In genomic region chr15:41230650-41231533, GRCh38 we compare ENCODE assay signal across 1 cellular context.
A peak's percentile ranks its signal among the peaks of the same experiment; 100 is the strongest.
TF ChIP-seq lines count a peak whose summit lies in the region.

CHP1 (plus strand) TSS chr15:41231268; CDS start chr15:41231383, 115 bp downstream.
EXD1 (minus strand) TSS chr15:41230757; CDS start chr15:41226575, 4,182 bp downstream.

TF ChIP-seq in HepG2, 621 proteins besides CTCF, POLR2A, EP300 and RAD21 (continued from another document and continues in another):
- TF ChIP-seq ATF7 (IDR thresholded peaks at IDR 0.05) (no peak), ATF7 (CRISPR knock-in tag; IDR thresholded peaks at IDR 0.05) (peak; percentile 70; the same call in 1 of the 2 replicates), ZMAT3 (CRISPR knock-in tag; conservative IDR thresholded peaks at IDR 0.05) (peak; percentile 91), SRSF1 (optimal IDR thresholded peaks at IDR 0.05; ENCODE audit: low read depth, low read length) (no peak), REPIN1 (CRISPR knock-in tag; IDR thresholded peaks at IDR 0.05; ENCODE audit: borderline replicate concordance, low read depth) (peak; percentile 93), ZNF20 (CRISPR knock-in tag; IDR thresholded peaks at IDR 0.05) (peak; percentile 77; the same call in 1 of the 2 replicates), ZNF83 (CRISPR knock-in tag; IDR thresholded peaks at IDR 0.05; ENCODE audit: borderline replicate concordance) (peak; percentile 86; the same call in 1 of the 2 replicates), TOPORS (CRISPR knock-in tag; IDR thresholded peaks at IDR 0.05) (peak; percentile 67; the same call in 1 of the 2 replicates), ATF2 (CRISPR knock-in tag; IDR thresholded peaks at IDR 0.05) (peak; percentile 11; the same call in 1 of the 2 replicates), ZNF703 (CRISPR knock-in tag; IDR thresholded peaks at IDR 0.05; ENCODE audit: borderline replicate concordance) (peak; percentile 85; the same call in 1 of the 2 replicates), ZNF572 (CRISPR knock-in tag; IDR thresholded peaks at IDR 0.05) (peak; percentile 81; the same call in 1 of the 2 replicates), PHF8 (CRISPR knock-in tag; IDR thresholded peaks at IDR 0.05) (peak; percentile 95), PAX8 (CRISPR knock-in tag; IDR thresholded peaks at IDR 0.05; ENCODE audit: borderline replicate concordance) (peak; percentile 93; the same call in 1 of the 2 replicates), PCBP1 (IDR thresholded peaks at IDR 0.05; ENCODE audit: borderline replicate concordance, low read depth, low read length) (peak; percentile 96), TRIM22 (IDR thresholded peaks at IDR 0.05) (no peak), YY1 (IDR thresholded peaks at IDR 0.05; ENCODE audit: insufficient read depth, insufficient replicate concordance, low read depth, low read length) (peak; percentile 53), ZNF543 (CRISPR knock-in tag; IDR thresholded peaks at IDR 0.05) (peak; percentile 99), RARA (CRISPR knock-in tag; IDR thresholded peaks at IDR 0.05) (peak; percentile 54), ZNF10 (CRISPR knock-in tag; IDR thresholded peaks at IDR 0.05; ENCODE audit: borderline replicate concordance, low read depth) (no peak), ZNF383 (CRISPR knock-in tag; IDR thresholded peaks at IDR 0.05; ENCODE audit: borderline replicate concordance) (no peak), HOXA5 (CRISPR knock-in tag; IDR thresholded peaks at IDR 0.05) (no peak; the same call in 1 of the 2 replicates), EHMT2 (IDR thresholded peaks at IDR 0.05; ENCODE audit: borderline replicate concordance, low read depth, low read length) (no peak), ZNF782 (CRISPR knock-in tag; IDR thresholded peaks at IDR 0.05; ENCODE audit: borderline replicate concordance) (peak; percentile 76; the same call in 1 of the 2 replicates), MLX (CRISPR knock-in tag; IDR thresholded peaks at IDR 0.05) (no peak; the same call in 1 of the 2 replicates), ZNF12 (CRISPR knock-in tag; IDR thresholded peaks at IDR 0.05) (no peak), MTA3 (CRISPR knock-in tag; IDR thresholded peaks at IDR 0.05) (no peak), NR1H2 (CRISPR knock-in tag; IDR thresholded peaks at IDR 0.05; ENCODE audit: borderline replicate concordance, low read depth) (no peak), ZNF616 (CRISPR knock-in tag; IDR thresholded peaks at IDR 0.05; ENCODE audit: low read depth) (no peak; the same call in 1 of the 2 replicates), ZNF672 (CRISPR knock-in tag; IDR thresholded peaks at IDR 0.05) (no peak), ZNF605 (CRISPR knock-in tag; IDR thresholded peaks at IDR 0.05) (peak; percentile 100), IRF2 (CRISPR knock-in tag; IDR thresholded peaks at IDR 0.05) (peak; percentile 51; the same call in 1 of the 2 replicates), THYN1 (CRISPR knock-in tag; IDR thresholded peaks at IDR 0.05; ENCODE audit: borderline replicate concordance, low read depth) (no peak), CBFB (CRISPR knock-in tag; IDR thresholded peaks at IDR 0.05) (no peak; the same call in 1 of the 2 replicates), CREBL2 (CRISPR knock-in tag; IDR thresholded peaks at IDR 0.05; ENCODE audit: borderline replicate concordance) (peak; percentile 89), DNMT1 (CRISPR knock-in tag; IDR thresholded peaks at IDR 0.05) (peak; percentile 68; the same call in 1 of the 2 replicates), ZNF260 (CRISPR knock-in tag; IDR thresholded peaks at IDR 0.05; ENCODE audit: borderline replicate concordance, low read depth) (peak; percentile 81; the same call in 1 of the 2 replicates), KIAA2018 (CRISPR knock-in tag; IDR thresholded peaks at IDR 0.05; ENCODE audit: borderline replicate concordance) (peak; percentile 85; the same call in 1 of the 2 replicates), NR3C1 (CRISPR knock-in tag; IDR thresholded peaks at IDR 0.05) (no peak), FOSL2 (CRISPR knock-in tag; IDR thresholded peaks at IDR 0.05) (peak; percentile 82), ZKSCAN8 (CRISPR knock-in tag; IDR thresholded peaks at IDR 0.05; ENCODE audit: borderline replicate concordance) (peak; percentile 50; the same call in 1 of the 2 replicates), MTF1 (CRISPR knock-in tag; IDR thresholded peaks at IDR 0.05) (no peak), ELK4 (CRISPR knock-in tag; IDR thresholded peaks at IDR 0.05; ENCODE audit: borderline replicate concordance) (no peak; the same call in 1 of the 2 replicates), BRD4 (CRISPR knock-in tag; IDR thresholded peaks at IDR 0.05) (0 out of 2 replicates have a peak, but pooled peaks have one; percentile 56), HINFP (CRISPR knock-in tag; IDR thresholded peaks at IDR 0.05; ENCODE audit: low read depth) (peak; percentile 100), RBAK (CRISPR knock-in tag; IDR thresholded peaks at IDR 0.05) (no peak), STAT5B (CRISPR knock-in tag; IDR thresholded peaks at IDR 0.05) (no peak), ZNF143 (CRISPR knock-in tag; IDR thresholded peaks at IDR 0.05) (no peak), MXD1 (CRISPR knock-in tag; IDR thresholded peaks at IDR 0.05) (peak; percentile 87; the same call in 1 of the 2 replicates), PHF21A (CRISPR knock-in tag; IDR thresholded peaks at IDR 0.05) (peak; percentile 75; the same call in 1 of the 2 replicates), HDAC2 (CRISPR knock-in tag; IDR thresholded peaks at IDR 0.05) (peak; percentile 53), GATAD1 (CRISPR knock-in tag; IDR thresholded peaks at IDR 0.05) (peak; percentile 86), JDP2 (CRISPR knock-in tag; IDR thresholded peaks at IDR 0.05; ENCODE audit: borderline replicate concordance) (no peak), PAF1 (CRISPR knock-in tag; IDR thresholded peaks at IDR 0.05) (no peak), ZNF512 (CRISPR knock-in tag; IDR thresholded peaks at IDR 0.05) (no peak), CHD2 (IDR thresholded peaks at IDR 0.05; ENCODE audit: low read depth, low read length) (no peak)
